ENCODE assay signal across 8 cellular contexts in the genomic region with DNA sequence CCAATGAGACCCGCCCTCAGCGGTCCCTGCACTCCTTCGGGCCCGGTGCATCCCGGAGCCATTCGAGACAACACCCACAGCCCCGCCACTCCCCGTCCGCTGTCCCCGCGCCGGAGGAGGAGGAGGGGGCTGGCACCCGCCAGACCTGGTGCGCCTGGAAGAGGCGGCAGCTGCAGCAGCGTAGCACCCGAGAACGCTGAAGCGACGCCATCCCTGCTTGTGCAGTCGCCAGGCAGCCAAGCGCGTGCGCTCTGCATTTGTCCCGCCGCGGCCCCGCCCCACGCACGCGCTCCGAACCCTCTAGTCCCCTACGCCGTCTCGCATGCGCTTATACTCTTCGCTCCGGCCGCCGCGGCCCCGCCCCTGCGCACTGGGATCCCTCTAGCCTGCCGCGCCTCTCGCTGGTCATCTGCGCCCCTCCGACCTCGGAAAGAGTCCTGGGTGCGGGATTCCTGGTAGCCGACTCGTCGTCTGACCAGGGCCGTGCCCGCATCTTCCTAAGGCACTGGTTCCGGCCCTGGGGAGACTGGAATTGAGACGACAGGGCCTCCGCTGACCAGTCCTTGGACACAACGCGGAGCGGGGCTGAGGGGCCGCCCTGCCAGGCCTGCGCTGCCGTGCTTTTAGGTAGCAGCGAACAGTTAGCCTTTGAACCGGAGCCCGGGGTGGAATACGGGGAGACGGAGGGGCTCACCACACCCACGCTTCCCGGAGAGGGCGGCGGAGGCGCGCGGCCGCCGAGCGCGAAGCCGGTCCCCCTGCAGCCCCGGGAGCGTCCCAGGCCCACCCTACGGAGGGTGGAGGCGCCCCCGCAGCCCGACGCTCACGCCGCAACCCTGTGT. TPM values are rescaled to one million over a fixed set of nuclear protein-coding genes. Genes with fewer than 3 reads are reported as not detected.
DNase-seq lines count a peak whose midpoint lies in the region; ATAC-seq lines count a peak whose summit lies in the region.

A gene with protein sequence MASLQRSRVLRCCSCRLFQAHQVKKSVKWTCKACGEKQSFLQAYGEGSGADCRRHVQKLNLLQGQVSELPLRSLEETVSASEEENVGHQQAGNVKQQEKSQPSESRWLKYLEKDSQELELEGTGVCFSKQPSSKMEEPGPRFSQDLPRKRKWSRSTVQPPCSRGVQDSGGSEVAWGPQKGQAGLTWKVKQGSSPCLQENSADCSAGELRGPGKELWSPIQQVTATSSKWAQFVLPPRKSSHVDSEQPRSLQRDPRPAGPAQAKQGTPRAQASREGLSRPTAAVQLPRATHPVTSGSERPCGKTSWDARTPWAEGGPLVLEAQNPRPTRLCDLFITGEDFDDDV (minus strand): TSS at position 232 of the 842 bp plus-strand sequence. CDS start 21 bp downstream, at position 211.

- intact Hi-C loops in naive thymus-derived CD4-positive, alpha-beta T cell (cut with micrococcal nuclease): loop anchor here (1.0 to 10.0 kb wide), 20 partner anchors 23 to 436 kb away; partner anchors contain the start of genes CANX (in 2 of the 2), HNRNPH1 (in 1 of the 2), MAML1 (in 1 of the 2) and MAPK9 (in 1 of the 2)

- peak within 1 kb of the TSS; percentile 86 to 95 (median 88) for H3K27ac Mint-ChIP-seq in naive thymus-derived CD4-positive, alpha-beta T cell
- H3K27ac Mint-ChIP-seq in stimulated activated naive B cell treated with anti-CD40 and anti-IgM and Interleukin-4, amounts not matched to agents 10 μg/mL and 1 μg/mL and 100 μg/mL, for 72 hours: peak within 1 kb of the TSS; percentile 96

- peak; percentile 94 for ATAC-seq in GM21723 (IDR thresholded peaks at IDR 0.05; ENCODE audit: unreplicated experiment)
- peak; percentile 98 for ATAC-seq in naive thymus-derived CD4-positive, alpha-beta T cell
- peak; percentile 95 to 96 for ATAC-seq in stimulated activated naive B cell treated with anti-CD40 and anti-IgM and Interleukin-4, amounts not matched to agents 10 μg/mL and 1 μg/mL and 100 μg/mL, for 72 hours (replicated peaks)

- no peaks in the 10 kb centered on the region for H3K27me3 Mint-ChIP-seq in naive thymus-derived CD4-positive, alpha-beta T cell
- H3K27me3 Mint-ChIP-seq in stimulated activated naive B cell treated with anti-CD40 and anti-IgM and Interleukin-4, amounts not matched to agents 10 μg/mL and 1 μg/mL and 100 μg/mL, for 72 hours: no peaks in the 10 kb centered on the region

- peak within 1 kb of the TSS; percentile 77 for H3K27ac ChIP-seq in naive thymus-derived CD4-positive, alpha-beta T cell (ENCODE audit: low read depth, low read length)

- no peaks in the 10 kb centered on the region for H3K9me3 ChIP-seq in naive thymus-derived CD4-positive, alpha-beta T cell (ENCODE audit: control insufficient read depth in 2 of 3, low read length in 3 of 3)

- POLR2A ChIA-PET in naive thymus-derived CD4-positive, alpha-beta T cell (lab: Charles Lee): interaction anchor here (0.7 to 1.5 kb wide), 7 partner anchors 37 to 235 kb away, joined by 3 to 6 read pairs (median 4); partner anchors contain the start of genes HNRNPH1, LTC4S and SQSTM1

- H3K4me1 ChIP-seq in naive thymus-derived CD4-positive, alpha-beta T cell (ENCODE audit: control insufficient read depth in 2 of 2, insufficient read depth in 2 of 2, low read length in 2 of 2): peaks cover 5 to 12% of the 10 kb centered on the region in 2 donors

- peaks cover 0 to 15% (median 3%) of the 10 kb centered on the region in 3 experiments for H3K36me3 ChIP-seq in naive thymus-derived CD4-positive, alpha-beta T cell (ENCODE audit: control insufficient read depth in 2 of 3, insufficient read depth in 3 of 3, low read length in 3 of 3)

- H3K4me3 Mint-ChIP-seq in naive thymus-derived CD4-positive, alpha-beta T cell: peak within 1 kb of the TSS; percentile 89 to 99 (median 96)
- H3K4me3 Mint-ChIP-seq in stimulated activated naive B cell treated with anti-CD40 and anti-IgM and Interleukin-4, amounts not matched to agents 10 μg/mL and 1 μg/mL and 100 μg/mL, for 72 hours: peak within 1 kb of the TSS; percentile 97 to 100

- peaks cover 0 to 14% (median 5%) of the 10 kb centered on the region in 5 donors for H3K36me3 Mint-ChIP-seq in naive thymus-derived CD4-positive, alpha-beta T cell
- H3K36me3 Mint-ChIP-seq in stimulated activated naive B cell treated with anti-CD40 and anti-IgM and Interleukin-4, amounts not matched to agents 10 μg/mL and 1 μg/mL and 100 μg/mL, for 72 hours: peaks cover 17 to 18% of the 10 kb centered on the region in 2 donors

- H3K4me3 ChIP-seq in naive thymus-derived CD4-positive, alpha-beta T cell (ENCODE audit: low read length): peak within 1 kb of the TSS; percentile 91

- peak; percentile 94 for DNase-seq in DMS79 treated with DMSO at 0.1 percent for 48 hours (lab: John Stamatoyannopoulos, UW)
- peak; percentile 97 for DNase-seq in KG1 (lab: John Stamatoyannopoulos, UW)
- DNase-seq in RPMI7951 (ENCODE audit: low read depth): peak; percentile 90
- peak; percentile 74 to 83 for DNase-seq in activated T-helper 1 cell treated with anti-CD3 and anti-CD28 coated beads, Interleukin-2, amount 50 U/mL, for 16 hours (ENCODE audit: low read depth in 1 of 2, low spot score in 1 of 2)
- DNase-seq in fibroblast of gingiva (ENCODE audit: low read depth): peak; percentile 93
- DNase-seq in naive thymus-derived CD4-positive, alpha-beta T cell: peak; percentile 75 to 94 (median 85)
- peak; percentile 89 for DNase-seq in stimulated activated naive B cell treated with anti-CD40 and anti-IgM and Interleukin-4, amounts not matched to agents 10 μg/mL and 1 μg/mL and 100 μg/mL, for 72 hours

- CTCF ChIA-PET in naive thymus-derived CD4-positive, alpha-beta T cell (lab: Charles Lee): interaction anchor here (1.0 to 1.5 kb wide), 2 partner anchors 96 to 235 kb away, joined by 3 read pairs; partner anchors contain the start of gene HNRNPH1

- H3K4me1 Mint-ChIP-seq in naive thymus-derived CD4-positive, alpha-beta T cell: peaks cover 8 to 35% (median 26%) of the 10 kb centered on the region in 7 donors
- peaks cover 13 to 35% of the 10 kb centered on the region in 2 donors for H3K4me1 Mint-ChIP-seq in stimulated activated naive B cell treated with anti-CD40 and anti-IgM and Interleukin-4, amounts not matched to agents 10 μg/mL and 1 μg/mL and 100 μg/mL, for 72 hours

- no peaks in the 10 kb centered on the region for H3K9me3 Mint-ChIP-seq in naive thymus-derived CD4-positive, alpha-beta T cell
- no peaks in the 10 kb centered on the region for H3K9me3 Mint-ChIP-seq in stimulated activated naive B cell treated with anti-CD40 and anti-IgM and Interleukin-4, amounts not matched to agents 10 μg/mL and 1 μg/mL and 100 μg/mL, for 72 hours

- no peaks in the 10 kb centered on the region for H3K27me3 ChIP-seq in naive thymus-derived CD4-positive, alpha-beta T cell (ENCODE audit: control insufficient read depth in 2 of 2, insufficient read depth in 2 of 2, low read length in 2 of 2)

RNA-seq across cellular contexts. Expression of the gene that starts here (rescaled TPM):
- 8.8 and 9.3 TPM in 2 replicates for total RNA-seq in RPMI7951 (2014; rRNA removed; shearing (Covaris generic))
- 100 to 1,000 TPM in 2 of 5 experiments, 10 to 100 TPM in 3; 27.9 to 133 (median 43.3) TPM for total RNA-seq in naive thymus-derived CD4-positive, alpha-beta T cell
- polyA plus RNA-seq in naive thymus-derived CD4-positive, alpha-beta T cell: 10 to 100 TPM; 19.4 to 23.8 TPM

Comparison
In these comparisons a context has a peak if more than half of its experiments do, and no peak if none do; other contexts are left out.
1. Peak in every context shown above with its lines: DNase-seq, ATAC-seq, H3K4me3 ChIP-seq and H3K27ac ChIP-seq.